23 cellular contexts compared by ENCODE assay signal in the genomic region with DNA sequence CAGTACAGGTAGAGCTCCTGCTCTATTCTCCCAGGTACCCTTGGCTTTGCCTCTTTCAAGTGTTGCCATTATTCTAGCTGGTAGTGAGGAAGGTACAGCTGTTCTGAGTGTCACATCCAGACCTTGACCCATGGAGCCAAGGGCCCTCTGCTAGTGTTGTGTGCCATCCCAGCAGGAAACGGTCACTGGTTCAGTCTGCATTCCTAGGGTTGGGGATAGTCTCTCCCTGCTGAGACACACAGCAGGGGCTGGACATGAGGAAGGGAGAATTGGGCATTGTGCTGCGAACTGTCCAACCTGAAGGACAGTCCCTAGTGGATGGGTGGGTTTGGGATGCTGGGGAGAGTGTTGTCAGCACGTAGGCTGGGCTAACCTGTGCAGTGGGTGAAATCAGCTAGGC.
"Had no signal": no experiment of that assay in that cellular context is flagged by ENCODE, and none has a peak within 500 bp of the region (broad histone marks: within the 10 kb centered on the region; RNA-seq: fewer than 3 reads in every experiment).

No MANE protein-coding gene starts in this region.

- H3K9ac ChIP-seq: KMS-11 had no signal

- H3K4me2 ChIP-seq: KMS-11 had no signal

- H3K27me3 ChIP-seq: MG63 had no signal

- H3K27ac Mint-ChIP-seq: activated CD4-positive, alpha-beta memory T cell treated with anti-CD3 and anti-CD28 coated beads for 36 hours; activated CD4-positive, alpha-beta T cell treated with anti-CD3 and anti-CD28 coated beads, Interleukin-2, amount 10 ng/mL, durations not matched to agents 7 days and 5 days; activated naive CD4-positive, alpha-beta T cell treated with anti-CD3 and anti-CD28 coated beads, Interleukin-2, amount 50 U/mL, for 72 hours had no signal

- H3K9me3 ChIP-seq: MG63 had no signal

- H3K9me3 Mint-ChIP-seq: activated CD4-positive, alpha-beta memory T cell treated with anti-CD3 and anti-CD28 coated beads for 36 hours; activated CD4-positive, alpha-beta T cell treated with anti-CD3 and anti-CD28 coated beads, Interleukin-2, amount 10 ng/mL, durations not matched to agents 7 days and 5 days; activated naive CD4-positive, alpha-beta T cell treated with anti-CD3 and anti-CD28 coated beads, Interleukin-2, amount 50 U/mL, for 72 hours; activated T-cell treated with anti-CD3 and anti-CD28 coated beads, Interleukin-2, amount 50 U/mL, for 4 hours had no signal

- ATAC-seq: activated naive CD4-positive, alpha-beta T cell treated with anti-CD3 and anti-CD28 coated beads, Interleukin-2, amount 50 U/mL, for 72 hours; activated T-cell treated with anti-CD3 and anti-CD28 coated beads, Interleukin-2, amount 50 U/mL, for 4 hours had no signal

- H3K4me3 ChIP-seq: MG63 had no signal

- H3K27me3 Mint-ChIP-seq: activated CD4-positive, alpha-beta memory T cell treated with anti-CD3 and anti-CD28 coated beads for 36 hours; activated CD4-positive, alpha-beta T cell treated with anti-CD3 and anti-CD28 coated beads, Interleukin-2, amount 10 ng/mL, durations not matched to agents 7 days and 5 days had no signal

- H3K4me1 Mint-ChIP-seq: activated CD4-positive, alpha-beta T cell treated with anti-CD3 and anti-CD28 coated beads, Interleukin-2, amount 10 ng/mL, durations not matched to agents 7 days and 5 days had no signal

- H3K27ac ChIP-seq: KMS-11, VCaP had no signal

- H3K4me3 Mint-ChIP-seq: activated CD4-positive, alpha-beta memory T cell treated with anti-CD3 and anti-CD28 coated beads for 36 hours; activated CD4-positive, alpha-beta T cell treated with anti-CD3 and anti-CD28 coated beads, Interleukin-2, amount 10 ng/mL, durations not matched to agents 7 days and 5 days; activated T-cell treated with anti-CD3 and anti-CD28 coated beads, Interleukin-2, amount 50 U/mL, for 4 hours had no signal

- DNase-seq: activated CD4-positive, alpha-beta memory T cell treated with anti-CD3 and anti-CD28 coated beads for 36 hours; activated CD4-positive, alpha-beta T cell treated with anti-CD3 and anti-CD28 coated beads, Interleukin-2, amount 10 ng/mL, durations not matched to agents 7 days and 5 days; activated CD4-positive, CD25-positive, alpha-beta regulatory T cell; activated CD8-positive, alpha-beta memory T cell treated with anti-CD3 and anti-CD28 coated beads for 24 hours; activated effector memory CD4-positive, alpha-beta T cell treated with anti-CD3 and anti-CD28 coated beads, Interleukin-2, amount 50 U/mL, for 16 hours; activated naive CD4-positive, alpha-beta T cell treated with Interleukin-2 at 50 U/mL for 16 hours; activated T-cell treated with anti-CD3 and anti-CD28 coated beads, Interleukin-2, amount 50 U/mL, for 4 hours; MG63; MV-4-11; NCI-H1092 treated with DMSO at 0.1 percent for 48 hours; NCI-H1417 treated with DMSO at 0.1 percent for 48 hours; NCI-H1694; NCI-H2029; NCI-H2171 treated with DMSO at 0.1 percent for 48 hours; NCI-H345; NCI-H510A; NCI-H526 treated with DMSO at 0.1 percent for 48 hours; NCI-H82; SIG-M5; T-helper 1 cell had no signal
